In genomic region chr19:45424191-45425058, GRCh38 we compare ENCODE assay signal across 1 cellular context.
TF ChIP-seq lines count a peak whose summit lies in the region.

No MANE protein-coding gene starts in this region.

TF ChIP-seq in K562, 482 proteins besides CTCF, POLR2A, EP300 and RAD21 (continued from another document and continues in another):
- TF ChIP-seq, protein P1, sequence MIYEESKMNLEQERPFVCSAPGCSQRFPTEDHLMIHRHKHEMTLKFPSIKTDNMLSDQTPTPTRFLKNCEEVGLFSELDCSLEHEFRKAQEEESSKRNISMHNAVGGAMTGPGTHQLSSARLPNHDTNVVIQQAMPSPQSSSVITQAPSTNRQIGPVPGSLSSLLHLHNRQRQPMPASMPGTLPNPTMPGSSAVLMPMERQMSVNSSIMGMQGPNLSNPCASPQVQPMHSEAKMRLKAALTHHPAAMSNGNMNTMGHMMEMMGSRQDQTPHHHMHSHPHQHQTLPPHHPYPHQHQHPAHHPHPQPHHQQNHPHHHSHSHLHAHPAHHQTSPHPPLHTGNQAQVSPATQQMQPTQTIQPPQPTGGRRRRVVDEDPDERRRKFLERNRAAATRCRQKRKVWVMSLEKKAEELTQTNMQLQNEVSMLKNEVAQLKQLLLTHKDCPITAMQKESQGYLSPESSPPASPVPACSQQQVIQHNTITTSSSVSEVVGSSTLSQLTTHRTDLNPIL (CRISPR knock-in tag; IDR thresholded peaks at IDR 0.05), result no peak
- no peak for TF ChIP-seq HNRNPLL (IDR thresholded peaks at IDR 0.05; ENCODE audit: low read depth, low read length, poor library complexity, severe bottlenecking)
- no peak; the same call in 1 of the 2 replicates for TF ChIP-seq ZNF584 (CRISPR knock-in tag; IDR thresholded peaks at IDR 0.05; ENCODE audit: low read depth)
- no peak; the same call in 1 of the 2 replicates for TF ChIP-seq TCFL5 (CRISPR knock-in tag; conservative IDR thresholded peaks at IDR 0.05)
- peak; percentile 98 for TF ChIP-seq ZNF436 (CRISPR knock-in tag; IDR thresholded peaks at IDR 0.05)
- TF ChIP-seq BCLAF1 (IDR thresholded peaks at IDR 0.05; ENCODE audit: borderline replicate concordance in 1 of 2, control insufficient read depth in 1 of 2, low read depth in 2 of 2, low read length in 1 of 2), result peak in 1 of 2 experiments; percentile 83; a peak in 1 of 4 replicates
- TF ChIP-seq BMI1 (IDR thresholded peaks at IDR 0.05; ENCODE audit: low read length), result no peak
- peak; percentile 63; the same call in 1 of the 2 replicates for TF ChIP-seq ELF2 (CRISPR knock-in tag; IDR thresholded peaks at IDR 0.05)
- TF ChIP-seq SMARCC2 (IDR thresholded peaks at IDR 0.05; ENCODE audit: low read depth), result peak; percentile 84
- TF ChIP-seq ZFP1 (CRISPR knock-in tag; IDR thresholded peaks at IDR 0.05), result no peak
- TF ChIP-seq HEY1 (CRISPR knock-in tag; IDR thresholded peaks at IDR 0.05; ENCODE audit: borderline replicate concordance), result no peak
- TF ChIP-seq, protein P2, sequence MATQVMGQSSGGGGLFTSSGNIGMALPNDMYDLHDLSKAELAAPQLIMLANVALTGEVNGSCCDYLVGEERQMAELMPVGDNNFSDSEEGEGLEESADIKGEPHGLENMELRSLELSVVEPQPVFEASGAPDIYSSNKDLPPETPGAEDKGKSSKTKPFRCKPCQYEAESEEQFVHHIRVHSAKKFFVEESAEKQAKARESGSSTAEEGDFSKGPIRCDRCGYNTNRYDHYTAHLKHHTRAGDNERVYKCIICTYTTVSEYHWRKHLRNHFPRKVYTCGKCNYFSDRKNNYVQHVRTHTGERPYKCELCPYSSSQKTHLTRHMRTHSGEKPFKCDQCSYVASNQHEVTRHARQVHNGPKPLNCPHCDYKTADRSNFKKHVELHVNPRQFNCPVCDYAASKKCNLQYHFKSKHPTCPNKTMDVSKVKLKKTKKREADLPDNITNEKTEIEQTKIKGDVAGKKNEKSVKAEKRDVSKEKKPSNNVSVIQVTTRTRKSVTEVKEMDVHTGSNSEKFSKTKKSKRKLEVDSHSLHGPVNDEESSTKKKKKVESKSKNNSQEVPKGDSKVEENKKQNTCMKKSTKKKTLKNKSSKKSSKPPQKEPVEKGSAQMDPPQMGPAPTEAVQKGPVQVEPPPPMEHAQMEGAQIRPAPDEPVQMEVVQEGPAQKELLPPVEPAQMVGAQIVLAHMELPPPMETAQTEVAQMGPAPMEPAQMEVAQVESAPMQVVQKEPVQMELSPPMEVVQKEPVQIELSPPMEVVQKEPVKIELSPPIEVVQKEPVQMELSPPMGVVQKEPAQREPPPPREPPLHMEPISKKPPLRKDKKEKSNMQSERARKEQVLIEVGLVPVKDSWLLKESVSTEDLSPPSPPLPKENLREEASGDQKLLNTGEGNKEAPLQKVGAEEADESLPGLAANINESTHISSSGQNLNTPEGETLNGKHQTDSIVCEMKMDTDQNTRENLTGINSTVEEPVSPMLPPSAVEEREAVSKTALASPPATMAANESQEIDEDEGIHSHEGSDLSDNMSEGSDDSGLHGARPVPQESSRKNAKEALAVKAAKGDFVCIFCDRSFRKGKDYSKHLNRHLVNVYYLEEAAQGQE (CRISPR knock-in tag; IDR thresholded peaks at IDR 0.05; ENCODE audit: low read depth), result no peak; the same call in 1 of the 2 replicates
- TF ChIP-seq TCF3 (CRISPR knock-in tag; IDR thresholded peaks at IDR 0.05), result peak; percentile 27; the same call in 1 of the 2 replicates
- TF ChIP-seq FOS (IDR thresholded peaks at IDR 0.05; ENCODE audit: extremely low read depth, insufficient read length), result peak; percentile 67
- TF ChIP-seq THRB (CRISPR knock-in tag; conservative IDR thresholded peaks at IDR 0.05), result no peak; the same call in 1 of the 2 replicates
- TF ChIP-seq SPI1 (IDR thresholded peaks at IDR 0.05; ENCODE audit: borderline replicate concordance, low read depth, low read length), result peak; percentile 46; the same call in 1 of the 2 replicates
- peak; percentile 87 for TF ChIP-seq NFRKB (IDR thresholded peaks at IDR 0.05; ENCODE audit: low read depth)
- TF ChIP-seq CSDE1 (IDR thresholded peaks at IDR 0.05), result peak in 1 of 2 experiments; percentile 56; a peak in 1 of 4 replicates
- 0 out of 4 replicates have a peak, but pooled peaks of 1 of the 2 experiments have one; percentile 5 for TF ChIP-seq MAZ (CRISPR knock-in tag; conservative IDR thresholded peaks at IDR 0.05 in 1 of 2, IDR thresholded peaks at IDR 0.05 in 1 of 2)
- TF ChIP-seq KDM5B (IDR thresholded peaks at IDR 0.05; ENCODE audit: insufficient replicate concordance, low read depth, low read length), result no peak
- no peak for TF ChIP-seq ZNF583 (CRISPR knock-in tag; IDR thresholded peaks at IDR 0.05)
- TF ChIP-seq ZNF445 (CRISPR knock-in tag; IDR thresholded peaks at IDR 0.05; ENCODE audit: low read depth), result no peak
- no peak for TF ChIP-seq POLR3G (IDR thresholded peaks at IDR 0.05; ENCODE audit: extremely low read depth, insufficient read length, insufficient replicate concordance)
- TF ChIP-seq, protein P3, sequence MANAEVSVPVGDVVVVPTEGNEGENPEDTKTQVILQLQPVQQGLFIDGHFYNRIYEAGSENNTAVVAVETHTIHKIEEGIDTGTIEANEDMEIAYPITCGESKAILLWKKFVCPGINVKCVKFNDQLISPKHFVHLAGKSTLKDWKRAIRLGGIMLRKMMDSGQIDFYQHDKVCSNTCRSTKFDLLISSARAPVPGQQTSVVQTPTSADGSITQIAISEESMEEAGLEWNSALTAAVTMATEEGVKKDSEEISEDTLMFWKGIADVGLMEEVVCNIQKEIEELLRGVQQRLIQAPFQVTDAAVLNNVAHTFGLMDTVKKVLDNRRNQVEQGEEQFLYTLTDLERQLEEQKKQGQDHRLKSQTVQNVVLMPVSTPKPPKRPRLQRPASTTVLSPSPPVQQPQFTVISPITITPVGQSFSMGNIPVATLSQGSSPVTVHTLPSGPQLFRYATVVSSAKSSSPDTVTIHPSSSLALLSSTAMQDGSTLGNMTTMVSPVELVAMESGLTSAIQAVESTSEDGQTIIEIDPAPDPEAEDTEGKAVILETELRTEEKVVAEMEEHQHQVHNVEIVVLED (CRISPR knock-in tag; IDR thresholded peaks at IDR 0.05), result no peak
- TF ChIP-seq HDAC8 (tag; IDR thresholded peaks at IDR 0.05), result no peak
- no peak for TF ChIP-seq FOXK1 (CRISPR knock-in tag; IDR thresholded peaks at IDR 0.05; ENCODE audit: borderline replicate concordance)
- TF ChIP-seq HES1 (IDR thresholded peaks at IDR 0.05; ENCODE audit: low read depth), result no peak
- peak; percentile 11 to 42; a peak in 3 of 4 replicates for TF ChIP-seq HDAC1 (IDR thresholded peaks at IDR 0.05)
- TF ChIP-seq ZNF830 (CRISPR knock-in tag; IDR thresholded peaks at IDR 0.05), result no peak
- peak; percentile 40; the same call in 1 of the 2 replicates for TF ChIP-seq EGR1 (conservative IDR thresholded peaks at IDR 0.05)
- TF ChIP-seq ZNF431 (CRISPR knock-in tag; IDR thresholded peaks at IDR 0.05), result no peak
- TF ChIP-seq MEF2A (IDR thresholded peaks at IDR 0.05; ENCODE audit: control insufficient read depth, low read depth, low read length), result no peak
- no peak; the same call in 1 of the 2 replicates for TF ChIP-seq MEF2D (tag; conservative IDR thresholded peaks at IDR 0.05; ENCODE audit: low read depth)
- TF ChIP-seq ELF1 (tag; IDR thresholded peaks at IDR 0.05), result peak; percentile 60
- TF ChIP-seq PTBP1 (IDR thresholded peaks at IDR 0.05; ENCODE audit: low read depth, low read length), result 0 out of 2 replicates have a peak, but pooled peaks have one; percentile 47
- TF ChIP-seq HDAC2 (IDR thresholded peaks at IDR 0.05), result peak; percentile 82
- TF ChIP-seq RBM25 (IDR thresholded peaks at IDR 0.05; ENCODE audit: low read depth, low read length, severe bottlenecking), result peak; percentile 62
- TF ChIP-seq HOMEZ (CRISPR knock-in tag; IDR thresholded peaks at IDR 0.05), result no peak
- TF ChIP-seq, protein P4, sequence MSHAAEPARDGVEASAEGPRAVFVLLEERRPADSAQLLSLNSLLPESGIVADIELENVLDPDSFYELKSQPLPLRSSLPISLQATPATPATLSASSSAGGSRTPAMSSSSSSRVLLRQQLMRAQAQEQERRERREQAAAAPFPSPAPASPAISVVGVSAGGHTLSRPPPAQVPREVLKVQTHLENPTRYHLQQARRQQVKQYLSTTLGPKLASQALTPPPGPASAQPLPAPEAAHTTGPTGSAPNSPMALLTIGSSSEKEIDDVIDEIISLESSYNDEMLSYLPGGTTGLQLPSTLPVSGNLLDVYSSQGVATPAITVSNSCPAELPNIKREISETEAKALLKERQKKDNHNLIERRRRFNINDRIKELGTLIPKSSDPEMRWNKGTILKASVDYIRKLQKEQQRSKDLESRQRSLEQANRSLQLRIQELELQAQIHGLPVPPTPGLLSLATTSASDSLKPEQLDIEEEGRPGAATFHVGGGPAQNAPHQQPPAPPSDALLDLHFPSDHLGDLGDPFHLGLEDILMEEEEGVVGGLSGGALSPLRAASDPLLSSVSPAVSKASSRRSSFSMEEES (CRISPR knock-in tag; IDR thresholded peaks at IDR 0.05), result no peak
- peak in 1 of 2 experiments; percentile 4; a peak in 1 of 4 replicates for TF ChIP-seq SIN3A (IDR thresholded peaks at IDR 0.05; ENCODE audit: borderline replicate concordance in 2 of 2, control insufficient read depth in 1 of 2, low read depth in 2 of 2, low read length in 2 of 2)
